In genomic region chr6:26204332-26205160, GRCh38 we compare ENCODE assay signal across 1 cellular context.
A peak's percentile ranks its signal among the peaks of the same experiment; 100 is the strongest.
TF ChIP-seq lines count a peak whose summit lies in the region.

No MANE protein-coding gene starts in this region.

TF ChIP-seq in K562, 482 proteins besides CTCF, POLR2A, EP300 and RAD21 (continued from another document and continues in another):
- TF ChIP-seq MITF (IDR thresholded peaks at IDR 0.05) (peak; percentile 70; the same call in 1 of the 2 replicates), ZFX (CRISPR knock-in tag; IDR thresholded peaks at IDR 0.05) (peak; percentile 54), ZBTB11 (CRISPR knock-in tag; IDR thresholded peaks at IDR 0.05) (peak in 1 of 3 experiments; percentile 68; a peak in 2 of 6 replicates), MAZ (CRISPR knock-in tag; conservative IDR thresholded peaks at IDR 0.05 in 1 of 2, IDR thresholded peaks at IDR 0.05 in 1 of 2) (peak; percentile 55 to 83), NFXL1 (CRISPR knock-in tag; IDR thresholded peaks at IDR 0.05) (peak; percentile 78), ZNF696 (CRISPR knock-in tag; conservative IDR thresholded peaks at IDR 0.05) (peak; percentile 76; the same call in 1 of the 2 replicates), HDAC8 (tag; IDR thresholded peaks at IDR 0.05) (0 out of 2 replicates have a peak, but pooled peaks have one; percentile 59), ZBTB34 (CRISPR knock-in tag; IDR thresholded peaks at IDR 0.05) (peak; percentile 83; the same call in 1 of the 2 replicates), ZNF695 (CRISPR knock-in tag; IDR thresholded peaks at IDR 0.05) (no peak), ID3 (CRISPR knock-in tag; IDR thresholded peaks at IDR 0.05) (no peak), ID3 (tag; IDR thresholded peaks at IDR 0.05) (peak; percentile 83), ZBTB17 (CRISPR knock-in tag; IDR thresholded peaks at IDR 0.05) (peak; percentile 90), HINFP (tag; conservative IDR thresholded peaks at IDR 0.05; ENCODE audit: low read depth) (peak; percentile 100), CEBPB (tag; IDR thresholded peaks at IDR 0.05) (no peak), BRD9 (IDR thresholded peaks at IDR 0.05; ENCODE audit: low read depth, partially characterized antibody) (peak; percentile 97), ATF2 (CRISPR knock-in tag; IDR thresholded peaks at IDR 0.05) (peak; percentile 97), ZKSCAN3 (CRISPR knock-in tag; IDR thresholded peaks at IDR 0.05) (no peak), SAFB (IDR thresholded peaks at IDR 0.05; ENCODE audit: borderline replicate concordance, low read depth, low read length) (peak; percentile 10; the same call in 1 of the 2 replicates), YY1 (IDR thresholded peaks at IDR 0.05; ENCODE audit: borderline replicate concordance in 1 of 3, control insufficient read depth in 1 of 3, extremely low read depth in 1 of 3, insufficient read depth in 3 of 3, insufficient read length in 1 of 3, insufficient replicate concordance in 2 of 3, low read depth in 1 of 3, low read length in 2 of 3) (peak in 2 of 3 experiments; percentile 27 to 33), ZMIZ1 (IDR thresholded peaks at IDR 0.05; ENCODE audit: low read depth in 2 of 2, low read length in 2 of 2) (peak in 1 of 2 experiments; percentile 95; a peak in 2 of 4 replicates), ZSCAN29 (IDR thresholded peaks at IDR 0.05) (peak; percentile 56; the same call in 1 of the 2 replicates), IFI16 (CRISPR knock-in tag; IDR thresholded peaks at IDR 0.05) (no peak), KDM2B (CRISPR knock-in tag; IDR thresholded peaks at IDR 0.05) (peak; percentile 23), KAT8 (IDR thresholded peaks at IDR 0.05; ENCODE audit: low read depth) (no peak), TAF15 (IDR thresholded peaks at IDR 0.05; ENCODE audit: low read depth, low read length) (peak; percentile 95), NR1H2 (CRISPR knock-in tag; IDR thresholded peaks at IDR 0.05) (peak; percentile 77; the same call in 1 of the 2 replicates), LARP7 (IDR thresholded peaks at IDR 0.05) (peak; percentile 73; the same call in 1 of the 2 replicates), NR2C2 (CRISPR knock-in tag; IDR thresholded peaks at IDR 0.05) (peak; percentile 76), NR2C2 (tag; IDR thresholded peaks at IDR 0.05) (peak; percentile 53; the same call in 1 of the 2 replicates), ZNF184 (CRISPR knock-in tag; IDR thresholded peaks at IDR 0.05) (no peak), ZNF121 (CRISPR knock-in tag; conservative IDR thresholded peaks at IDR 0.05) (no peak), POLR2G (IDR thresholded peaks at IDR 0.05; ENCODE audit: low read depth, low read length) (peak; percentile 99), PBX2 (CRISPR knock-in tag; IDR thresholded peaks at IDR 0.05; ENCODE audit: low read depth) (no peak), PBX2 (tag; conservative IDR thresholded peaks at IDR 0.05; ENCODE audit: low read depth) (peak; percentile 68; the same call in 1 of the 2 replicates), ZNF140 (CRISPR knock-in tag; IDR thresholded peaks at IDR 0.05) (no peak), PHF21A (IDR thresholded peaks at IDR 0.05; ENCODE audit: borderline replicate concordance, low read depth) (peak; percentile 80), ZNF589 (CRISPR knock-in tag; IDR thresholded peaks at IDR 0.05; ENCODE audit: low read depth) (0 out of 2 replicates have a peak, but pooled peaks have one; percentile 44), MEF2D (tag; conservative IDR thresholded peaks at IDR 0.05; ENCODE audit: low read depth) (peak; percentile 58; the same call in 1 of the 2 replicates), ZFPM2 (CRISPR knock-in tag; IDR thresholded peaks at IDR 0.05) (peak; percentile 77; the same call in 1 of the 2 replicates), ZNF780A (CRISPR knock-in tag; IDR thresholded peaks at IDR 0.05) (peak; percentile 91; the same call in 1 of the 2 replicates), SREBF1 (IDR thresholded peaks at IDR 0.05; ENCODE audit: borderline replicate concordance, low read depth, low read length) (no peak), ZNF347 (CRISPR knock-in tag; IDR thresholded peaks at IDR 0.05; ENCODE audit: low read depth) (no peak), WHSC1 (IDR thresholded peaks at IDR 0.05; ENCODE audit: low read length) (no peak), KLF10 (CRISPR knock-in tag; IDR thresholded peaks at IDR 0.05) (peak; percentile 84)
